ENCODE assay signal across 22 cellular contexts in the genomic region with DNA sequence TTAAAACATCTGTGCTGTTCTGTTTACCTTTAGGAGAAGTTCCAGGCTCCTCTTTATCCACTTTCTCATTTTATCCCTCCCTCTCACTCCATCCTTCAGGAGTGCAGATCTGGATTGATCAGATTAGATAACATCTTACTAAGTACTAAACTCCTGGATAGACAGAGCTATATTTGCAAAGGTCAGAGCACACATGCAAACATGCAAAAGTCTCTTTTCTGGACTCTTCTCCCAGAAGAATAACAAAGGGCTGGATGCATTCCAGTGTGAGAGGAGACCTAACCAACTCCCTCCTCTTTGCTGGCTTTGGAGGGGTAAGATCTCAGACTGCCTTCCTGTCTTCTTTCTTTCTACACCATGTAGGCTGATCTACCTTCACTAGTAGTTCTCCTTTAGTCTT.
"Had no signal": no experiment of that assay in that cellular context is flagged by ENCODE, and none has a peak within 500 bp of the region (broad histone marks: within the 10 kb centered on the region; RNA-seq: fewer than 3 reads in every experiment).

No MANE protein-coding gene starts in this region.

- ATAC-seq: activated CD4-positive, CD25-positive, alpha-beta regulatory T cell treated with anti-CD3 and anti-CD28 coated beads, Interleukin-2, amount 50 U/mL, for 24 hours; activated CD8-positive, alpha-beta T cell treated with anti-CD3 and anti-CD28 coated beads for 36 hours; activated T-cell treated with anti-CD3 and anti-CD28 coated beads, Interleukin-2, amount 50 U/mL, for 72 hours had no signal

- H3K9me3 Mint-ChIP-seq: activated CD8-positive, alpha-beta T cell treated with anti-CD3 and anti-CD28 coated beads for 36 hours; activated naive CD8-positive, alpha-beta T cell treated with anti-CD3 and anti-CD28 coated beads, Interleukin-2, amount 10 ng/mL, durations not matched to agents 7 days and 5 days; activated T-cell treated with anti-CD3 and anti-CD28 coated beads, Interleukin-2, amount 50 U/mL, for 72 hours had no signal

- DNase-seq: activated CD4-positive, alpha-beta T cell treated with anti-CD3 and anti-CD28 coated beads for 4 hours; activated CD8-positive, alpha-beta memory T cell treated with anti-CD3 and anti-CD28 coated beads, Interleukin-2, amount 50 U/mL, for 4 hours; activated CD8-positive, alpha-beta T cell treated with anti-CD3 and anti-CD28 coated beads for 36 hours; activated naive CD4-positive, alpha-beta T cell treated with anti-CD3 and anti-CD28 coated beads, Interleukin-2, amount 50 U/mL, for 16 hours; activated naive CD8-positive, alpha-beta T cell treated with anti-CD3 and anti-CD28 coated beads, Interleukin-2, amount 10 ng/mL, durations not matched to agents 7 days and 5 days; activated T-cell treated with anti-CD3 and anti-CD28 coated beads, Interleukin-2, amount 50 U/mL, for 72 hours; aorta; Kasumi-1; KBM-7; NCI-H1105 treated with DMSO at 0.1 percent for 48 hours; NCI-H1436 treated with DMSO at 0.1 percent for 48 hours; NCI-H187; NCI-H2081; NCI-H510A treated with DMSO at 0.1 percent for 48 hours; NCI-H69; Peyer's patch; Right ventricle myocardium superior; SJCRH30; SK-N-SH; T-helper 1 cell had no signal

- H3K4me3 Mint-ChIP-seq: activated CD8-positive, alpha-beta T cell treated with anti-CD3 and anti-CD28 coated beads for 36 hours; activated naive CD8-positive, alpha-beta T cell treated with anti-CD3 and anti-CD28 coated beads, Interleukin-2, amount 10 ng/mL, durations not matched to agents 7 days and 5 days; activated T-cell treated with anti-CD3 and anti-CD28 coated beads, Interleukin-2, amount 50 U/mL, for 72 hours had no signal

- H3K27me3 ChIP-seq: breast epithelium, Peyer's patch, SJCRH30 had no signal

- H3K36me3 ChIP-seq: breast epithelium, Peyer's patch, SJCRH30 had no signal

- H3K27ac Mint-ChIP-seq: activated CD8-positive, alpha-beta T cell treated with anti-CD3 and anti-CD28 coated beads for 36 hours; activated naive CD8-positive, alpha-beta T cell treated with anti-CD3 and anti-CD28 coated beads, Interleukin-2, amount 10 ng/mL, durations not matched to agents 7 days and 5 days; activated T-cell treated with anti-CD3 and anti-CD28 coated beads, Interleukin-2, amount 50 U/mL, for 72 hours had no signal

- H3K36me3 Mint-ChIP-seq: activated naive CD8-positive, alpha-beta T cell treated with anti-CD3 and anti-CD28 coated beads, Interleukin-2, amount 10 ng/mL, durations not matched to agents 7 days and 5 days had no signal

- H3K4me3 ChIP-seq: breast epithelium, Peyer's patch, SJCRH30 had no signal

- H3K4me1 Mint-ChIP-seq: activated naive CD8-positive, alpha-beta T cell treated with anti-CD3 and anti-CD28 coated beads, Interleukin-2, amount 10 ng/mL, durations not matched to agents 7 days and 5 days had no signal
